10 cellular contexts compared by ENCODE assay signal in genomic region chr16:31352344-31353115, GRCh38. TPM values are rescaled to one million over a fixed set of nuclear protein-coding genes. Genes with fewer than 3 reads are reported as not detected.
A peak's percentile ranks its signal among the peaks of the same experiment; 100 is the strongest.
DNase-seq lines count a peak whose midpoint lies in the region; ATAC-seq, FAIRE-seq and TF ChIP-seq lines count a peak whose summit lies in the region.
"Had no signal": no experiment of that assay in that cellular context is flagged by ENCODE, and none has a peak within 500 bp of the region (broad histone marks: within the 10 kb centered on the region; RNA-seq: fewer than 3 reads in every experiment).

No MANE protein-coding gene starts in this region.

- H3K9ac ChIP-seq in K562 (ENCODE audit: insufficient read depth in 1 of 2, low read depth in 2 of 2, low read length in 2 of 2) = peak overlapping the region in 1 of 2 experiments; percentile 68; a peak in 2 of 4 replicates
- H3K9ac ChIP-seq: KMS-11 had no signal

- H3K4me1 ChIP-seq in K562 (replicated peaks in 1 of 2; ENCODE audit: control insufficient read depth in 2 of 2, insufficient read depth in 2 of 2, low read length in 2 of 2) (peaks cover 2 to 30% of the 10 kb centered on the region in 2 experiments; a peak in 3 of 5 replicates), neutrophil (ENCODE audit: control insufficient read depth in 1 of 2, insufficient read depth in 1 of 2, low read depth in 1 of 2, low read length in 1 of 2) (peaks cover 89 to 91% of the 10 kb centered on the region in 2 experiments), Caco-2 (no peaks in the 10 kb centered on the region)

- H3K4me1 Mint-ChIP-seq in Caco-2 (ENCODE audit: low read depth, unreplicated experiment) = no peaks in the 10 kb centered on the region

- no peak; the same call in 2 of the 3 replicates for ATAC-seq in K562

- no peaks in the 10 kb centered on the region for H4K20me1 ChIP-seq in K562 (replicated peaks; ENCODE audit: control insufficient read depth, insufficient read depth, low read length)

- TF ChIP-seq CTCF in K562 (IDR thresholded peaks at IDR 0.05 in 2 of 3, conservative IDR thresholded peaks at IDR 0.05 in 1 of 3; ENCODE audit: insufficient read depth in 2 of 3, low read depth in 1 of 3, low read length in 3 of 3) (no peak), neutrophil (IDR thresholded peaks at IDR 0.05) (no peak), Caco-2 (IDR thresholded peaks at IDR 0.05; ENCODE audit: insufficient read depth in 1 of 2, low read depth in 1 of 2, low read length in 1 of 2, severe bottlenecking in 1 of 2, unreplicated experiment in 1 of 2) (no peak)

- peaks cover 5% of the 10 kb centered on the region for H3K36me3 Mint-ChIP-seq in Caco-2 (ENCODE audit: insufficient read depth, unreplicated experiment)

- TF ChIP-seq EP300 in K562 (IDR thresholded peaks at IDR 0.05; ENCODE audit: low read length) = no peak

- peaks cover 6% of the 10 kb centered on the region for H3K27me3 Mint-ChIP-seq in Caco-2 (ENCODE audit: insufficient read depth, unreplicated experiment)
- H3K27me3 Mint-ChIP-seq: central memory CD8-positive, alpha-beta T cell had no signal

- H3K4me3 ChIP-seq in K562 (no peak overlapping the region), neutrophil (ENCODE audit: low read depth in 1 of 2, low read length in 1 of 2) (peak overlapping the region; percentile 42 to 44), Caco-2 (ENCODE audit: low read depth, low read length) (no peak overlapping the region)

- CTCF ChIA-PET in K562 (lab: Yijun Ruan, JAX; ENCODE audit: low intra/inter-chr PET ratio) = no interaction called here
- CTCF ChIA-PET in Caco-2 (lab: Charles Lee) = no interaction called here

- H3K27ac ChIP-seq in K562 (ENCODE audit: extremely low read depth, low read depth, low read length) = no peak overlapping the region
- H3K27ac ChIP-seq in neutrophil = peak overlapping the region; percentile 99
- H3K27ac ChIP-seq: KMS-11 had no signal

- POLR2A ChIA-PET in K562 (lab: Yijun Ruan, JAX) = no interaction called here
- POLR2A ChIA-PET in Caco-2 (lab: Charles Lee) = no interaction called here

- DNase-seq in GM12891 (ENCODE audit: insufficient read length, low spot score) = no peak
- DNase-seq in NAMALWA (ENCODE audit: low spot score) = peak; percentile 29
- no peak for DNase-seq in K562 (ENCODE audit: extremely low read depth in 1 of 4, low spot score in 3 of 4)
- DNase-seq in DMS153 treated with DMSO at 0.1 percent for 48 hours (lab: John Stamatoyannopoulos, UW; ENCODE audit: unreplicated experiment) = no peak
- no peak for DNase-seq in DMS53 (lab: John Stamatoyannopoulos, UW)
- no peak for DNase-seq in Caco-2
- DNase-seq: glutamatergic neuron had no signal

- no peaks in the 10 kb centered on the region for H3K9me3 ChIP-seq in K562 (replicated peaks; ENCODE audit: control insufficient read depth, insufficient read depth, low read depth, low read length)
- H3K9me3 ChIP-seq in neutrophil = no peaks in the 10 kb centered on the region
- no peaks in the 10 kb centered on the region for H3K9me3 ChIP-seq in Caco-2

- H3K27ac Mint-ChIP-seq in Caco-2 (ENCODE audit: unreplicated experiment) = no peak overlapping the region

- no peak overlapping the region for H3K4me3 Mint-ChIP-seq in Caco-2 (ENCODE audit: unreplicated experiment)
- H3K4me3 Mint-ChIP-seq: central memory CD8-positive, alpha-beta T cell had no signal

- H3K9me1 ChIP-seq in K562 (ENCODE audit: control insufficient read depth, insufficient read depth, low read length) = no peaks in the 10 kb centered on the region

- H3K36me3 ChIP-seq in K562 (ENCODE audit: control insufficient read depth, insufficient read depth, low read length) = no peaks in the 10 kb centered on the region
- peaks cover 18% of the 10 kb centered on the region for H3K36me3 ChIP-seq in neutrophil
- no peaks in the 10 kb centered on the region for H3K36me3 ChIP-seq in Caco-2 (ENCODE audit: control insufficient read depth, insufficient read depth, low read length)

- FAIRE-seq in GM12891 (lab: Jason Lieb, UNC) (no peak), K562 (lab: Jason Lieb, UNC) (no peak)

- intact Hi-C loops in K562 (cut with micrococcal nuclease) (no loop called here), Caco-2 (cut with micrococcal nuclease; ENCODE audit: unreplicated experiment) (no loop called here)

- no peak for TF ChIP-seq RAD21 in K562 (CRISPR knock-in tag; conservative IDR thresholded peaks at IDR 0.05 in 1 of 2, IDR thresholded peaks at IDR 0.05 in 1 of 2)

- H3K79me2 ChIP-seq in K562 (ENCODE audit: control insufficient read depth, insufficient read depth, low read length) = no peaks in the 10 kb centered on the region

- H3K4me2 ChIP-seq in K562 (ENCODE audit: insufficient read depth, low read length) = no peak overlapping the region
- H3K4me2 ChIP-seq: KMS-11 had no signal

- in situ Hi-C loops in K562 (cut with MboI) = no loop called here

- WGBS in K562 (ENCODE audit: insufficient coverage, low coverage, missing lambda C conversion rate) = 29% methylated on average over 17 of the region's 23 CpGs

- H3K9me3 Mint-ChIP-seq in Caco-2 (ENCODE audit: unreplicated experiment) = no peaks in the 10 kb centered on the region
- H3K9me3 Mint-ChIP-seq: central memory CD8-positive, alpha-beta T cell had no signal

- BruUV-seq in K562 (replicated peaks; lab: Mats Ljungman, UMichigan) (no TSS peak), Caco-2 (replicated peaks; lab: Mats Ljungman, UMichigan) (no TSS peak)

- H2AFZ ChIP-seq in K562 (ENCODE audit: low read depth, low read length) = no peak overlapping the region

- TF ChIP-seq POLR2A in GM12891 (IDR thresholded peaks at IDR 0.05; ENCODE audit: low read depth, low read length) (no peak), K562 (conservative IDR thresholded peaks at IDR 0.05) (no peak)

- peaks cover 0 to 15% of the 10 kb centered on the region in 2 experiments; a peak in 2 of 5 replicates for H3K27me3 ChIP-seq in K562 (ENCODE audit: control insufficient read depth in 2 of 2, insufficient read depth in 2 of 2, low read length in 2 of 2)
- no peaks in the 10 kb centered on the region for H3K27me3 ChIP-seq in neutrophil
- no peaks in the 10 kb centered on the region for H3K27me3 ChIP-seq in Caco-2 (replicated peaks; ENCODE audit: control insufficient read depth, insufficient read depth, low read length)

TF ChIP-seq in GM12891, 5 proteins besides CTCF, POLR2A, EP300 and RAD21:
- TF ChIP-seq PAX5 (IDR thresholded peaks at IDR 0.05; ENCODE audit: insufficient read depth, low read length, severe bottlenecking) (no peak), POLR2AphosphoS5 (IDR thresholded peaks at IDR 0.05; ENCODE audit: low read depth, low read length) (no peak), SPI1 (IDR thresholded peaks at IDR 0.05; ENCODE audit: low read depth, low read length) (peak; percentile 91), TAF1 (IDR thresholded peaks at IDR 0.05; ENCODE audit: low read depth, low read length) (no peak), POU2F2 (IDR thresholded peaks at IDR 0.05; ENCODE audit: low read depth, low read length) (no peak)

TF ChIP-seq in K562, 482 proteins besides CTCF, POLR2A, EP300 and RAD21:
- no peak for TF ChIP-seq ZNF41 (CRISPR knock-in tag; conservative IDR thresholded peaks at IDR 0.05)
- TF ChIP-seq ZNF140 (CRISPR knock-in tag; IDR thresholded peaks at IDR 0.05) = no peak
- TF ChIP-seq SPI1 (IDR thresholded peaks at IDR 0.05; ENCODE audit: borderline replicate concordance, low read depth, low read length) = peak; percentile 91
TF ChIP-seq in K562: peak in this region for 1.

RNA-seq across cellular contexts. Expression of gene ITGAX, which starts 2.4 kb away (rescaled TPM):
- polyA plus RNA-seq in GM12891 (2012; ENCODE audit: low read depth, missing spikeins) = 4.5 TPM
- 3.4 and 12.7 TPM in 2 replicates for total RNA-seq in K562 (2011; cell fraction: chromatin; rRNA removed; ENCODE audit: low replicate concordance)
- total RNA-seq in K562 (2011; cell fraction: nucleolus; rRNA removed) = 3.7 and 7.0 TPM in 2 replicates
- 3.8 and 5.1 TPM in 2 replicates for total RNA-seq in K562 (2011; cell fraction: nucleoplasm; rRNA removed)
- total RNA-seq in K562 (2014; rRNA removed) (0.14 and 0.41 TPM in 2 replicates), K562 (2014; rRNA removed; fragmentation: Illumina TruSeq; extraction: Trizol) (0.15 TPM in 1 of 2 replicates, not detected in the other), K562 (2015; rRNA removed; fragmentation: Illumina TruSeq; extraction: Trizol) (0.58 and 1.1 TPM in 2 replicates), K562 (2021) (0.35 and 0.51 TPM in 2 replicates), Caco-2 (2022) (not detected in 2 replicates)
- polyA plus RNA-seq in K562 (2011; rRNA removed) (0.35 and 0.39 TPM in 2 replicates), K562 (2014; fragmentation: Illumina TruSeq; extraction: Trizol) (0.09 and 0.30 TPM in 2 replicates), K562 (2014; fragmentation: Nextera tagmentation; extraction: Ambion mirVana) (under 1 TPM; 0.03 to 0.04 TPM), K562 (2014; rRNA removed) (0.05 and 0.35 TPM in 2 replicates)
- 0.28 and 0.30 TPM in 2 replicates for polyA plus RNA-seq in K562 (2011; cell fraction: cytosol; rRNA removed)
- 2.2 and 3.5 TPM in 2 replicates for polyA plus RNA-seq in K562 (2011; cell fraction: nucleus; rRNA removed)
- polyA plus RNA-seq in K562 (2012) = 0.65 and 2.6 TPM in 2 replicates
- polyA minus RNA-seq in K562 (2011; rRNA and poly(A)+ RNA removed) = 0.95 and 1.2 TPM in 2 replicates
- polyA minus RNA-seq in K562 (2011; cell fraction: cytosol; rRNA and poly(A)+ RNA removed) = not detected in 2 replicates
- 1.9 and 2.4 TPM in 2 replicates for polyA minus RNA-seq in K562 (2011; cell fraction: nucleus; rRNA and poly(A)+ RNA removed)

RNA-seq across cellular contexts. Expression of gene ITGAD, which starts 40.6 kb away (rescaled TPM):
- polyA plus RNA-seq in GM12891 (2012; ENCODE audit: low read depth, missing spikeins) = not detected
- not detected in 2 replicates for total RNA-seq in K562 (2011; cell fraction: chromatin; rRNA removed; ENCODE audit: low replicate concordance)
- total RNA-seq in K562 (2011; cell fraction: nucleolus; rRNA removed) = not detected in 2 replicates
- not detected in 2 replicates for total RNA-seq in K562 (2011; cell fraction: nucleoplasm; rRNA removed)
- not detected in 2 replicates for total RNA-seq in K562 (2014; rRNA removed)
- not detected in 2 replicates for total RNA-seq in K562 (2014; rRNA removed; fragmentation: Illumina TruSeq; extraction: Trizol)
- total RNA-seq in K562 (2015; rRNA removed; fragmentation: Illumina TruSeq; extraction: Trizol) = not detected in 2 replicates
- total RNA-seq in K562 (2021) = not detected in 2 replicates
- polyA plus RNA-seq in K562 (2011; rRNA removed) = not detected in 2 replicates
- polyA plus RNA-seq in K562 (2011; cell fraction: cytosol; rRNA removed) = not detected in 2 replicates
- not detected in 2 replicates for polyA plus RNA-seq in K562 (2011; cell fraction: nucleus; rRNA removed)
- polyA plus RNA-seq in K562 (2012) = not detected in 2 replicates
- not detected in 2 replicates for polyA plus RNA-seq in K562 (2014; fragmentation: Illumina TruSeq; extraction: Trizol)
- not detected for polyA plus RNA-seq in K562 (2014; fragmentation: Nextera tagmentation; extraction: Ambion mirVana)
- polyA plus RNA-seq in K562 (2014; rRNA removed) = not detected in 2 replicates
- not detected in 2 replicates for polyA minus RNA-seq in K562 (2011; rRNA and poly(A)+ RNA removed)
- not detected in 2 replicates for polyA minus RNA-seq in K562 (2011; cell fraction: cytosol; rRNA and poly(A)+ RNA removed)
- polyA minus RNA-seq in K562 (2011; cell fraction: nucleus; rRNA and poly(A)+ RNA removed) = not detected in 2 replicates
- total RNA-seq in Caco-2 (2022) = not detected in 2 replicates

Comparison
In these comparisons a context has a peak if more than half of its experiments do, and no peak if none do; other contexts are left out.
1. H3K4me3 ChIP-seq: peak in neutrophil (2 of 2); none in K562 (single experiment) and Caco-2 (single experiment).